In genomic region chr3:198157231-198157868, GRCh38 we compare ENCODE assay signal across 8 cellular contexts.
DNase-seq lines count a peak whose midpoint lies in the region; ATAC-seq and TF ChIP-seq lines count a peak whose summit lies in the region.
"Not testable (repeated sequence)": the region's sequence is repeated elsewhere in the genome, so short reads cannot be mapped to it uniquely, and the experiment has no call there.

No MANE protein-coding gene starts in this region.

- H3K27me3 Mint-ChIP-seq in activated CD8-positive, alpha-beta T cell treated with anti-CD3 and anti-CD28 coated beads, Interleukin-2, amount 10 ng/mL, durations not matched to agents 7 days and 5 days (ENCODE audit: low read depth); chondrocyte (ENCODE audit: low read depth); natural killer cell treated with Interleukin-12 subunit alpha and Interleukin-12 subunit beta and Interleukin-15 and Interleukin-18, amount 100 ng/mL, for 72 hours; stimulated activated naive B cell treated with anti-CD40 and anti-IgM and Interleukin-4, amounts not matched to agents 10 μg/mL and 1 μg/mL and 100 μg/mL, for 72 hours: not testable (repeated sequence)

- not testable (repeated sequence) for H3K4me1 ChIP-seq in DND-41 (ENCODE audit: insufficient read depth, low read length); HCT116 (ENCODE audit: control insufficient read depth in 1 of 2, insufficient read depth in 2 of 2, low read length in 2 of 2)

- H3K79me2 ChIP-seq in DND-41 (ENCODE audit: insufficient read depth, low read length); HCT116 (ENCODE audit: insufficient read depth, low read length): not testable (repeated sequence)

- not testable (repeated sequence) for TF ChIP-seq POLR2A in HCT116 (IDR thresholded peaks at IDR 0.05; ENCODE audit: borderline replicate concordance, extremely low read depth, insufficient read depth, insufficient read length)

- H3K9ac ChIP-seq in DND-41 (ENCODE audit: low read depth, low read length); HCT116 (ENCODE audit: low read length): not testable (repeated sequence)

- H3K4me3 ChIP-seq in DND-41 (ENCODE audit: low read depth in 1 of 2, low read length in 2 of 2); HCT116 (replicated peaks in 1 of 2; ENCODE audit: low read depth in 1 of 2, low read length in 2 of 2): not testable (repeated sequence)

- POLR2A ChIA-PET in HCT116 (lab: Charles Lee); activated CD8-positive, alpha-beta T cell treated with anti-CD3 and anti-CD28 coated beads, Interleukin-2, amount 10 ng/mL, durations not matched to agents 7 days and 5 days (lab: Charles Lee): not testable (repeated sequence)

- not testable (repeated sequence) for H3K27ac ChIP-seq in DND-41 (ENCODE audit: low read length); HCT116 (ENCODE audit: low read depth, low read length)

- not testable (repeated sequence) for H3K4me3 Mint-ChIP-seq in activated CD8-positive, alpha-beta T cell treated with anti-CD3 and anti-CD28 coated beads, Interleukin-2, amount 10 ng/mL, durations not matched to agents 7 days and 5 days; chondrocyte (ENCODE audit: unreplicated experiment); natural killer cell treated with Interleukin-12 subunit alpha and Interleukin-12 subunit beta and Interleukin-15 and Interleukin-18, amount 100 ng/mL, for 72 hours; stimulated activated naive B cell treated with anti-CD40 and anti-IgM and Interleukin-4, amounts not matched to agents 10 μg/mL and 1 μg/mL and 100 μg/mL, for 72 hours

- not testable (repeated sequence) for H3K36me3 Mint-ChIP-seq in activated CD8-positive, alpha-beta T cell treated with anti-CD3 and anti-CD28 coated beads, Interleukin-2, amount 10 ng/mL, durations not matched to agents 7 days and 5 days (ENCODE audit: low read depth); chondrocyte (ENCODE audit: low read depth); natural killer cell treated with Interleukin-12 subunit alpha and Interleukin-12 subunit beta and Interleukin-15 and Interleukin-18, amount 100 ng/mL, for 72 hours; stimulated activated naive B cell treated with anti-CD40 and anti-IgM and Interleukin-4, amounts not matched to agents 10 μg/mL and 1 μg/mL and 100 μg/mL, for 72 hours

- ATAC-seq in DND-41 (ENCODE audit: insufficient read depth, low read depth) (peak; percentile 29; the same call in 2 of the 3 replicates), HCT116 (peak; percentile 97), HG03520 (IDR thresholded peaks at IDR 0.05; ENCODE audit: unreplicated experiment) (peak; percentile 55), left colon (peak; percentile 100)
- peak; percentile 96 for ATAC-seq in activated CD8-positive, alpha-beta T cell treated with anti-CD3 and anti-CD28 coated beads, Interleukin-2, amount 10 ng/mL, durations not matched to agents 7 days and 5 days
- peak; percentile 88 to 89 for ATAC-seq in natural killer cell treated with Interleukin-12 subunit alpha and Interleukin-12 subunit beta and Interleukin-15 and Interleukin-18, amount 100 ng/mL, for 72 hours
- ATAC-seq in stimulated activated naive B cell treated with anti-CD40 and anti-IgM and Interleukin-4, amounts not matched to agents 10 μg/mL and 1 μg/mL and 100 μg/mL, for 72 hours (replicated peaks), result peak; percentile 80 to 97

- H3K4me2 ChIP-seq in DND-41 (ENCODE audit: insufficient read depth, low read length); HCT116 (ENCODE audit: low read length): not testable (repeated sequence)

- H4K20me1 ChIP-seq in DND-41 (ENCODE audit: insufficient read depth, low read length); HCT116 (ENCODE audit: insufficient read depth): not testable (repeated sequence)

- not testable (repeated sequence) for H3K9me3 Mint-ChIP-seq in activated CD8-positive, alpha-beta T cell treated with anti-CD3 and anti-CD28 coated beads, Interleukin-2, amount 10 ng/mL, durations not matched to agents 7 days and 5 days (ENCODE audit: insufficient read depth); chondrocyte (ENCODE audit: low read depth); natural killer cell treated with Interleukin-12 subunit alpha and Interleukin-12 subunit beta and Interleukin-15 and Interleukin-18, amount 100 ng/mL, for 72 hours; stimulated activated naive B cell treated with anti-CD40 and anti-IgM and Interleukin-4, amounts not matched to agents 10 μg/mL and 1 μg/mL and 100 μg/mL, for 72 hours

- H3K27ac Mint-ChIP-seq in activated CD8-positive, alpha-beta T cell treated with anti-CD3 and anti-CD28 coated beads, Interleukin-2, amount 10 ng/mL, durations not matched to agents 7 days and 5 days; chondrocyte (ENCODE audit: unreplicated experiment); natural killer cell treated with Interleukin-12 subunit alpha and Interleukin-12 subunit beta and Interleukin-15 and Interleukin-18, amount 100 ng/mL, for 72 hours; stimulated activated naive B cell treated with anti-CD40 and anti-IgM and Interleukin-4, amounts not matched to agents 10 μg/mL and 1 μg/mL and 100 μg/mL, for 72 hours: not testable (repeated sequence)

- CTCF ChIA-PET in HCT116 (lab: Charles Lee); activated CD8-positive, alpha-beta T cell treated with anti-CD3 and anti-CD28 coated beads, Interleukin-2, amount 10 ng/mL, durations not matched to agents 7 days and 5 days (lab: Charles Lee): not testable (repeated sequence)

- H3K9me2 ChIP-seq in HCT116 (ENCODE audit: insufficient read depth), result not testable (repeated sequence)

- RAD21 ChIA-PET in HCT116 (lab: Charles Lee; ENCODE audit: low non-redundant PET in 1 of 2, low total read pairs in 2 of 2, uncharacterized antibody in 2 of 2, unreplicated experiment in 2 of 2), result not testable (repeated sequence)

- intact Hi-C loops in HCT116 (cut with micrococcal nuclease); left colon (cut with DNase I, micrococcal nuclease): not testable (repeated sequence)

- not testable (repeated sequence) for H2AFZ ChIP-seq in DND-41 (ENCODE audit: low read depth, low read length); HCT116 (ENCODE audit: low read depth, low read length, poor library complexity, severe bottlenecking)

- not testable (repeated sequence) for H3K36me3 ChIP-seq in DND-41 (ENCODE audit: insufficient read depth, low read length); HCT116 (ENCODE audit: control insufficient read depth in 1 of 2, insufficient read depth in 2 of 2, low read length in 2 of 2)

- TF ChIP-seq CTCF in DND-41 (IDR thresholded peaks at IDR 0.05; ENCODE audit: borderline replicate concordance, extremely low read depth, low read length, poor library complexity, severe bottlenecking); HCT116 (IDR thresholded peaks at IDR 0.05 in 2 of 3, conservative IDR thresholded peaks at IDR 0.05 in 1 of 3; ENCODE audit: borderline replicate concordance in 1 of 3, insufficient read depth in 1 of 3, low read depth in 2 of 3, low read length in 2 of 3): not testable (repeated sequence)
- TF ChIP-seq CTCF in chondrocyte (IDR thresholded peaks at IDR 0.05), result peak; percentile 26

- not testable (repeated sequence) for TF ChIP-seq RAD21 in HCT116 (IDR thresholded peaks at IDR 0.05; ENCODE audit: low read depth)

- not testable (repeated sequence) for DNase-seq in DND-41; HCT116 (ENCODE audit: low read depth, low spot score); activated CD8-positive, alpha-beta T cell treated with anti-CD3 and anti-CD28 coated beads, Interleukin-2, amount 10 ng/mL, durations not matched to agents 7 days and 5 days; chondrocyte (ENCODE audit: low spot score); left colon; natural killer cell treated with Interleukin-12 subunit alpha and Interleukin-12 subunit beta and Interleukin-15 and Interleukin-18, amount 100 ng/mL, for 72 hours (ENCODE audit: low spot score); stimulated activated naive B cell treated with anti-CD40 and anti-IgM and Interleukin-4, amounts not matched to agents 10 μg/mL and 1 μg/mL and 100 μg/mL, for 72 hours

- not testable (repeated sequence) for BruUV-seq in HCT116 (replicated peaks; lab: Mats Ljungman, UMichigan)

- H3K9me3 ChIP-seq in DND-41 (ENCODE audit: insufficient read depth, low read length, severe bottlenecking); HCT116 (ENCODE audit: control insufficient read depth in 1 of 2, insufficient read depth in 1 of 2, low read depth in 1 of 2, low read length in 2 of 2): not testable (repeated sequence)

- not testable (repeated sequence) for H3K4me1 Mint-ChIP-seq in activated CD8-positive, alpha-beta T cell treated with anti-CD3 and anti-CD28 coated beads, Interleukin-2, amount 10 ng/mL, durations not matched to agents 7 days and 5 days (ENCODE audit: low read depth); chondrocyte (ENCODE audit: low read depth); natural killer cell treated with Interleukin-12 subunit alpha and Interleukin-12 subunit beta and Interleukin-15 and Interleukin-18, amount 100 ng/mL, for 72 hours (ENCODE audit: low read depth in 2 of 2); stimulated activated naive B cell treated with anti-CD40 and anti-IgM and Interleukin-4, amounts not matched to agents 10 μg/mL and 1 μg/mL and 100 μg/mL, for 72 hours

- H3K27me3 ChIP-seq in DND-41 (ENCODE audit: insufficient read depth, low read length, poor library complexity); HCT116 (ENCODE audit: insufficient read depth, low read length): not testable (repeated sequence)

Comparison
In these comparisons a context has a peak if more than half of its experiments do, and no peak if none do; other contexts are left out.
1. ATAC-seq: peak in every context shown above with its lines; median percentile 100 in left colon; 97 in HCT116; 96 in activated CD8-positive, alpha-beta T cell treated with anti-CD3 and anti-CD28 coated beads, Interleukin-2, amount 10 ng/mL, durations not matched to agents 7 days and 5 days; 88 in natural killer cell treated with Interleukin-12 subunit alpha and Interleukin-12 subunit beta and Interleukin-15 and Interleukin-18, amount 100 ng/mL, for 72 hours; 88 in stimulated activated naive B cell treated with anti-CD40 and anti-IgM and Interleukin-4, amounts not matched to agents 10 μg/mL and 1 μg/mL and 100 μg/mL, for 72 hours; 55 in HG03520; 29 in DND-41.